In the genomic region with DNA sequence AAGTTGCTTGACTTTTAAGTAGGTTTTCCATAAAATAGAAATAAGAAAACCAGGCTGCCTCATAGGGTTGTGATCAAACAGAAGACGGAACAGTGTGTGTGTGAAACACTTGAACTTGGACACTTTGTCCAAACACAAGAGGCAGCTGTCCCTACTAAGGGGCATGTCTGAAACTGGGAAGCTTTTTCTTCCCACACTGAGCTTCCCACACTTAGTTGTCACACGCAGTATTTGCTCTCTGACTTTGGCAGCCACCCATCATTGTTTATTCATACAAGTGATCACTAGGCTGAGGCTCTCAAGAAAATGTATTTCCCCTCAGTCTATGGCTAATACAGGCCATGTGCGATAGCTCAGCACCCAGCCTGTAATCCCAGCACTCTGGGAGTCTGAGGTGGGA, we compare ENCODE assay signal across 8 cellular contexts. TPM values are rescaled to one million over a fixed set of nuclear protein-coding genes. Genes with fewer than 3 reads are reported as not detected.
DNase-seq lines count a peak whose midpoint lies in the region; ATAC-seq and TF ChIP-seq lines count a peak whose summit lies in the region.

No MANE protein-coding gene starts in this region.

- DNase-seq in LNCaP clone FGC (ENCODE audit: low read depth) (peak; percentile 44), brain microvascular endothelial cell (peak; percentile 87), left kidney (ENCODE audit: low read depth, low spot score) (peak; percentile 42), stromal cell of bone marrow (ENCODE audit: low read depth) (peak; percentile 57), NCI-H146 (lab: John Stamatoyannopoulos, UW) (no peak), mesenteric fat pad (ENCODE audit: low spot score) (no peak)

- TF ChIP-seq CTCF in LNCaP clone FGC (IDR thresholded peaks at IDR 0.05; ENCODE audit: control insufficient read depth, extremely low read depth, insufficient read depth) (no peak), brain microvascular endothelial cell (IDR thresholded peaks at IDR 0.05; ENCODE audit: low read depth, low read length, missing control alignments) (no peak)

- H3K4me3 ChIP-seq in LNCaP clone FGC (ENCODE audit: low read depth, low read length) (no peak overlapping the region), brain microvascular endothelial cell (ENCODE audit: low read depth, low read length) (no peak overlapping the region)

- ATAC-seq in GM21717 (IDR thresholded peaks at IDR 0.05; ENCODE audit: unreplicated experiment) (no peak), GM18858 (IDR thresholded peaks at IDR 0.05; ENCODE audit: unreplicated experiment) (no peak)

- peak overlapping the region; percentile 95 for H3K27ac ChIP-seq in brain microvascular endothelial cell

- peaks cover 25% of the 10 kb centered on the region for H3K36me3 ChIP-seq in brain microvascular endothelial cell (replicated peaks)

- no peaks in the 10 kb centered on the region for H3K27me3 ChIP-seq in brain microvascular endothelial cell (replicated peaks)

- in situ Hi-C loops in brain microvascular endothelial cell (cut with HindIII; ENCODE audit: low pct_ligation_motif_present, low sequenced_read_pairs), result no loop called here

RNA-seq across cellular contexts. Expression of gene C11orf91, which starts 1.2 kb away (rescaled TPM):
- 3.4 TPM for total RNA-seq in mesenteric fat pad

RNA-seq across cellular contexts. Expression of gene CD59, which starts 34.4 kb away (rescaled TPM):
- 659 TPM for total RNA-seq in mesenteric fat pad

Comparison
In these comparisons a context has a peak if more than half of its experiments do, and no peak if none do; other contexts are left out.
1. DNase-seq: peak in LNCaP clone FGC (single experiment), brain microvascular endothelial cell (single experiment), left kidney (single experiment) and stromal cell of bone marrow (single experiment); none in NCI-H146 (single experiment) and mesenteric fat pad (single experiment).